Comparison of ENCODE assay signal across 8 cellular contexts in the genomic region with DNA sequence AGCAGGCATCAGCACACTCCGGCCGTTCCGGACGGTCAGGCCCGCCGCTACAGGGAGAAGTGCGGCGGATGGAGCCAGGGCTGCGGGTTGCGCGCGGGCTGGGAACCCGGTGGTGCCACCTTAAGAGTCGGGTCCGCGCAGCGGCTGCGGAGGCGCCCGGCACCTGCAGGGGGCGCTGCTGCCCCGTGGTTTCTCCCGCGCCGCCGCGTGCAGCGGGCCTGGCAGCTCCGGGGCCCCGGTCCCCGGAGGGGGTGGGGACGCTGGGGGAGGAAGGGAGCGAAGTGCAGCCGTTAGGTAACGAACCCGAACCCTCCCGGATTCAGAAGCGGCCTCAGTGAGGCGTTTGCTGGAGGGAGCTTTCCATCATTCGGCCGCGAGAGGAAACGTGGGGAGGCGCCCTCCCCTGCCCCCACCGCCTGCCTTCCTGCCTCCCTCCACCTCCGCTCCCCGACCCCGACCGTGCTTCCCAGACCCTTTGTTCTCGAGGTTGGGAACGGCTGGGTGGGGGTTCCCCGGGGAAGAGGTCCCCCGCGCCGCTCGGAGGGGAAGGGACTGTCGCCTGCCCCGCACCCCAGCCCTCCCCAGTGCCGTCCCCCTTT. TPM values are rescaled to one million over a fixed set of nuclear protein-coding genes. Genes with fewer than 3 reads are reported as not detected.
A peak's percentile ranks its signal among the peaks of the same experiment; 100 is the strongest.
DNase-seq lines count a peak whose midpoint lies in the region; ATAC-seq, FAIRE-seq and TF ChIP-seq lines count a peak whose summit lies in the region.

No MANE protein-coding gene starts in this region.

- in situ Hi-C loops in KBM-7 (cut with MboI; ENCODE audit: low pct_unique_long_range_greater_than_20kb, low sequenced_read_pairs) (loop anchor here (25.0 kb wide), 1 partner anchor 208 kb away; no protein-coding TSS in a partner anchor), SK-MEL-5 (cut with HindIII; ENCODE audit: low pct_unique_long_range_greater_than_20kb, low sequenced_read_pairs) (no loop called here)

- H3K9me3 ChIP-seq in pancreas (no peaks in the 10 kb centered on the region), tibial artery (no peaks in the 10 kb centered on the region)

- ATAC-seq in GM21717 (IDR thresholded peaks at IDR 0.05; ENCODE audit: unreplicated experiment) = peak; percentile 61
- peak; percentile 89 for ATAC-seq in Right ventricle myocardium inferior
- peak; percentile 88 to 94 (median 90) for ATAC-seq in pancreas

- DNase-seq in KBM-7 = peak; percentile 93
- DNase-seq in SK-MEL-5 (ENCODE audit: low read depth, low spot score) = peak; percentile 74
- DNase-seq in Right ventricle myocardium inferior (ENCODE audit: missing footprints) = peak; percentile 94
- peak; percentile 65 to 97 (median 85) for DNase-seq in pancreas
- peak; percentile 72 to 86 for DNase-seq in tibial artery

- H3K9me3 Mint-ChIP-seq in activated naive CD8-positive, alpha-beta T cell (ENCODE audit: low read depth) = no peaks in the 10 kb centered on the region

- peaks cover 0 to 3% (median 0%) of the 10 kb centered on the region in 3 donors for H3K4me1 ChIP-seq in pancreas
- H3K4me1 ChIP-seq in tibial artery = peaks cover 0 to 36% (median 31%) of the 10 kb centered on the region in 4 donors

- H3K27me3 ChIP-seq in pancreas (no peaks in the 10 kb centered on the region), tibial artery (peaks cover 0 to 38% of the 10 kb centered on the region in 2 donors)

- peak; percentile 31 for FAIRE-seq in G401.6 (lab: Jason Lieb, UNC)
- no peak for FAIRE-seq in pancreas (lab: Jason Lieb, UNC)

- H3K4me3 Mint-ChIP-seq in activated naive CD8-positive, alpha-beta T cell = peak overlapping the region; percentile 85

- H3K36me3 Mint-ChIP-seq in activated naive CD8-positive, alpha-beta T cell = peaks cover 2% of the 10 kb centered on the region

- peaks cover 26% of the 10 kb centered on the region for H3K4me1 Mint-ChIP-seq in activated naive CD8-positive, alpha-beta T cell (ENCODE audit: low read depth)

- H3K27ac ChIP-seq in pancreas = peak overlapping the region in 2 of 4 donors; percentile 8 to 13
- peak overlapping the region; percentile 0 to 49 for H3K27ac ChIP-seq in tibial artery

- TF ChIP-seq CTCF in pancreas (IDR thresholded peaks at IDR 0.05) = peak; percentile 98 to 99 (median 99)
- peak; percentile 95 to 96 for TF ChIP-seq CTCF in tibial artery (IDR thresholded peaks at IDR 0.05)

- no peaks in the 10 kb centered on the region for H3K36me3 ChIP-seq in pancreas
- no peaks in the 10 kb centered on the region for H3K36me3 ChIP-seq in tibial artery

- intact Hi-C loops in Right ventricle myocardium inferior (cut with DNase I) (loop anchor here (1.0 to 10.0 kb wide), 7 partner anchors 31 to 729 kb away; a partner anchor contains a TSS), pancreas (cut with DNase I) (no loop called here), tibial artery (cut with DNase I; ENCODE audit: low total_unique reads) (loop anchor here (2.0 to 10.0 kb wide), 4 partner anchors 201 to 1499 kb away; a partner anchor contains a TSS)

- H3K27ac Mint-ChIP-seq in activated naive CD8-positive, alpha-beta T cell = no peak overlapping the region

- H3K4me3 ChIP-seq in pancreas (peak overlapping the region; percentile 44 to 84 (median 55)), tibial artery (peak overlapping the region; percentile 55 to 66)

- peaks cover 46% of the 10 kb centered on the region for H3K27me3 Mint-ChIP-seq in activated naive CD8-positive, alpha-beta T cell

- 0 to 1% methylated on average over 40 to 59 of the region's 59 CpGs for WGBS in pancreas, 2 donors

RNA-seq across cellular contexts. Expression of a gene that starts 29.7 kb away (rescaled TPM):
- 0.08 and 0.32 TPM in 2 replicates for total RNA-seq in SK-MEL-5 (2014; rRNA removed; shearing (Covaris generic))
- polyA plus RNA-seq in SK-MEL-5 (2015; cell fraction: cytosol; rRNA removed) = 0.22 and 0.31 TPM in 2 replicates
- 1.9 and 2.3 TPM in 2 replicates for polyA plus RNA-seq in SK-MEL-5 (2015; cell fraction: nucleus; rRNA removed)
- total RNA-seq in Right ventricle myocardium inferior (2.6 TPM), pancreas (under 1 TPM; 0.51 to 0.97 (median 0.62) TPM)
- under 1 TPM; 0.23 to 0.52 TPM for polyA plus RNA-seq in pancreas

RNA-seq across cellular contexts. Expression of a gene that starts 38.2 kb away (rescaled TPM):
- total RNA-seq in SK-MEL-5 (2014; rRNA removed; shearing (Covaris generic)) = 24.8 and 25.0 TPM in 2 replicates
- 19.4 and 20.6 TPM in 2 replicates for polyA plus RNA-seq in SK-MEL-5 (2015; cell fraction: cytosol; rRNA removed)
- polyA plus RNA-seq in SK-MEL-5 (2015; cell fraction: nucleus; rRNA removed) = 43.2 and 47.5 TPM in 2 replicates
- total RNA-seq in Right ventricle myocardium inferior (18.3 TPM), pancreas (10 to 100 TPM; 10.7 to 25.1 (median 15.4) TPM)
- 10 to 100 TPM; 11.3 to 14.5 TPM for polyA plus RNA-seq in pancreas

Comparison
In these comparisons a context has a peak if more than half of its experiments do, and no peak if none do; other contexts are left out.
1. intact Hi-C loops: an anchor here in Right ventricle myocardium inferior (1.0 to 10.0 kb wide) and tibial artery (2.0 to 10.0 kb wide); none called in pancreas.